Comparison of ENCODE assay signal across 17 cellular contexts in the genomic region with DNA sequence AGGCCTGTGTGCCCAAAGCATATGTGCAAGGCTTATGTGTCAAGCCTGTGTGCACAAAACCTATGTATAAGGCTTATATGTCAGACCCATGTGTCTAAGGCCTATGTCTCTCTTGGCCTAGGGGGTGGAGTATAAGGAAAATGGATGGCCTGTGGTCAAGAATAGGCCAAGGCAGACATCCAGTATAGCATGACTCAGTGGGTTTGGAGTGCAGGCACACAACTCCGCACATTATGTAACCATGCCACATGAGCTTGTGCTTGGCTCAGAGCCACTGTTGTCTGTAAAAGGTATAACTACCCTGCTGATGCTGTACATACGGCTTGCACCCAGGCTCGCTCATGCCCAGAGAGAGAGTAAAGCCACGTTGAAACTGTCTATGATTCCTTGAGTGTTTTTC.
A peak's percentile ranks its signal among the peaks of the same experiment; 100 is the strongest.
DNase-seq lines count a peak whose midpoint lies in the region; ATAC-seq and TF ChIP-seq lines count a peak whose summit lies in the region.
"Had no signal": no experiment of that assay in that cellular context is flagged by ENCODE, and none has a peak within 500 bp of the region (broad histone marks: within the 10 kb centered on the region; RNA-seq: fewer than 3 reads in every experiment).

No MANE protein-coding gene starts in this region.

- H3K27me3 ChIP-seq in MG63 (no peaks in the 10 kb centered on the region), foreskin keratinocyte (no peaks in the 10 kb centered on the region)
- H3K27me3 ChIP-seq: heart right ventricle had no signal

- no peak for TF ChIP-seq POLR2A in lower leg skin (IDR thresholded peaks at IDR 0.05)

- intact Hi-C loops in posterior vena cava (cut with DNase I): no loop called here
- intact Hi-C loops in lower leg skin (cut with DNase I; ENCODE audit: low total_unique reads): loop anchor here (10.0 kb wide), 1 partner anchor 604 kb away; no protein-coding TSS in a partner anchor

- DNase-seq in Daoy (ENCODE audit: low read depth) (peak; percentile 51), MG63 (peak; percentile 63), amniotic epithelial cell (ENCODE audit: low read depth) (peak; percentile 97), foreskin keratinocyte (peak; percentile 56 to 71), posterior vena cava (ENCODE audit: low spot score) (no peak), lower leg skin (ENCODE audit: low spot score in 2 of 2) (no peak), HEK293T (ENCODE audit: extremely low spot score) (no peak), globus pallidus (ENCODE audit: low spot score) (no peak)
- DNase-seq: activated CD4-positive, alpha-beta T cell treated with anti-CD3 and anti-CD28 coated beads, Interleukin-2, amount 50 U/mL, for 48 hours; activated T-cell treated with anti-CD3 and anti-CD28 coated beads, Interleukin-2, amount 50 U/mL, for 24 hours; CD8-positive, alpha-beta memory T cell; heart right ventricle; NCI-H2081 treated with DMSO at 0.1 percent for 48 hours; NCI-H526; PC-9; stimulated activated CD4-positive, alpha-beta T cell treated with anti-CD3 and anti-CD28 coated beads, Interleukin-15, amount 100 ng/mL, for 24 hours had no signal

- no peaks in the 10 kb centered on the region for H3K4me1 ChIP-seq in foreskin keratinocyte
- H3K4me1 ChIP-seq: heart right ventricle had no signal

- H3K4me3 ChIP-seq in MG63: no peak overlapping the region
- H3K4me3 ChIP-seq in lower leg skin (ENCODE audit: low read depth, poor library complexity, severe bottlenecking): no peak overlapping the region
- H3K4me3 ChIP-seq: GM12878, heart right ventricle, PC-9 had no signal

- H3K36me3 ChIP-seq in MG63: no peaks in the 10 kb centered on the region
- H3K36me3 ChIP-seq: heart right ventricle had no signal

- WGBS in lower leg skin, 2 donors: 72 to 77% methylated on average over 4 of the region's 4 CpGs

- ATAC-seq in foreskin keratinocyte: peak; percentile 33
- ATAC-seq: heart right ventricle had no signal

- CTCF ChIA-PET in HEK293T (lab: Yijun Ruan, JAX): no interaction called here

- H3K9me3 ChIP-seq in MG63: no peaks in the 10 kb centered on the region

- POLR2A ChIA-PET in HEK293T (lab: Yijun Ruan, JAX): interaction anchor here (0.7 kb wide), 1 partner anchor 499 kb away, joined by 3 read pairs; no protein-coding TSS in a partner anchor

- no peak for TF ChIP-seq CTCF in foreskin keratinocyte (conservative IDR thresholded peaks at IDR 0.05)
- no peak for TF ChIP-seq CTCF in lower leg skin (IDR thresholded peaks at IDR 0.05)

- no peak overlapping the region for H3K27ac ChIP-seq in foreskin keratinocyte
- H3K27ac ChIP-seq: heart right ventricle, PC-9 had no signal

TF ChIP-seq in HEK293T, 16 proteins besides CTCF, POLR2A, EP300 and RAD21:
- TF ChIP-seq ARNT (IDR thresholded peaks at IDR 0.05): no peak
- TF ChIP-seq SP1 (IDR thresholded peaks at IDR 0.05): no peak
- TF ChIP-seq BHLHE40 (IDR thresholded peaks at IDR 0.05; ENCODE audit: borderline replicate concordance): no peak
- TF ChIP-seq ZNF384 (IDR thresholded peaks at IDR 0.05): no peak
- no peak for TF ChIP-seq ELF4 (IDR thresholded peaks at IDR 0.05)
- no peak for TF ChIP-seq LEF1 (IDR thresholded peaks at IDR 0.05; ENCODE audit: borderline replicate concordance)
- TF ChIP-seq FOXA1 (IDR thresholded peaks at IDR 0.05): no peak
- no peak for TF ChIP-seq FOXM1 (IDR thresholded peaks at IDR 0.05; ENCODE audit: borderline replicate concordance)
- no peak for TF ChIP-seq HDGF (IDR thresholded peaks at IDR 0.05; ENCODE audit: borderline replicate concordance)
- TF ChIP-seq, protein P1, sequence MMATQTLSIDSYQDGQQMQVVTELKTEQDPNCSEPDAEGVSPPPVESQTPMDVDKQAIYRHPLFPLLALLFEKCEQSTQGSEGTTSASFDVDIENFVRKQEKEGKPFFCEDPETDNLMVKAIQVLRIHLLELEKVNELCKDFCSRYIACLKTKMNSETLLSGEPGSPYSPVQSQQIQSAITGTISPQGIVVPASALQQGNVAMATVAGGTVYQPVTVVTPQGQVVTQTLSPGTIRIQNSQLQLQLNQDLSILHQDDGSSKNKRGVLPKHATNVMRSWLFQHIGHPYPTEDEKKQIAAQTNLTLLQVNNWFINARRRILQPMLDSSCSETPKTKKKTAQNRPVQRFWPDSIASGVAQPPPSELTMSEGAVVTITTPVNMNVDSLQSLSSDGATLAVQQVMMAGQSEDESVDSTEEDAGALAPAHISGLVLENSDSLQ (IDR thresholded peaks at IDR 0.05): no peak
- no peak for TF ChIP-seq SUZ12 (IDR thresholded peaks at IDR 0.05)
- TF ChIP-seq TARDBP (IDR thresholded peaks at IDR 0.05): no peak
- no peak for TF ChIP-seq FOXK2 (IDR thresholded peaks at IDR 0.05)
- TF ChIP-seq L3MBTL2 (conservative IDR thresholded peaks at IDR 0.05): no peak
- TF ChIP-seq NFRKB (IDR thresholded peaks at IDR 0.05): no peak
TF ChIP-seq in HEK293T: peak in this region for 0.

Comparison
In these comparisons a context has a peak if more than half of its experiments do, and no peak if none do; other contexts are left out.
1. DNase-seq: peak in Daoy (single experiment), MG63 (single experiment), amniotic epithelial cell (single experiment) and foreskin keratinocyte (2 of 2); none in posterior vena cava (single experiment), lower leg skin (0 of 2), HEK293T (single experiment) and globus pallidus (single experiment).